ENCODE assay signal across 1 cellular context in genomic region chr2:217283505-217283904, GRCh38.
TF ChIP-seq lines count a peak whose summit lies in the region.

No MANE protein-coding gene starts in this region.

TF ChIP-seq in IMR-90, 13 proteins besides CTCF, POLR2A, EP300 and RAD21 (continued from another document):
- no peak for TF ChIP-seq FOS (IDR thresholded peaks at IDR 0.05; ENCODE audit: low read depth, low read length)
- TF ChIP-seq MAZ (IDR thresholded peaks at IDR 0.05; ENCODE audit: borderline replicate concordance, low read depth, low read length) = no peak
- TF ChIP-seq SMC3 (IDR thresholded peaks at IDR 0.05; ENCODE audit: low read depth, low read length) = no peak
TF ChIP-seq in IMR-90: peak in this region for 0.
